25 cellular contexts compared by ENCODE assay signal in genomic region chr2:920573-920972, GRCh38. TPM values are rescaled to one million over a fixed set of nuclear protein-coding genes. Genes with fewer than 3 reads are reported as not detected.
"Had no signal": no experiment of that assay in that cellular context is flagged by ENCODE, and none has a peak within 500 bp of the region (broad histone marks: within the 10 kb centered on the region; RNA-seq: fewer than 3 reads in every experiment).

No MANE protein-coding gene starts in this region.

- H3K27me3 ChIP-seq: SJSA1 had no signal

- H3K9ac ChIP-seq: KMS-11 had no signal

- H3K27ac ChIP-seq: KMS-11, SJSA1, SK-N-MC had no signal

- H3K4me3 ChIP-seq: K562, SJSA1, SK-N-MC had no signal

- ATAC-seq: K562 had no signal

- H3K27me3 Mint-ChIP-seq: IgD-negative memory B cell had no signal

- H3K4me3 Mint-ChIP-seq: IgD-negative memory B cell had no signal

- H3K27ac Mint-ChIP-seq: IgD-negative memory B cell had no signal

- H3K36me3 ChIP-seq: SJSA1 had no signal

- DNase-seq: Kasumi-1, MM.1S, NCI-H1092 treated with DMSO at 0.1 percent for 48 hours, NCI-H1436, NCI-H187, NCI-H2029, NCI-H2081 treated with DMSO at 0.1 percent for 48 hours, NCI-H2171, NCI-H226, NCI-H446, NCI-H510A, NCI-H524 treated with DMSO at 0.1 percent for 48 hours, NCI-H69, NCI-H774, Right ventricle myocardium superior, RPMI8226, SIG-M5 had no signal

- H3K4me1 ChIP-seq: SJSA1 had no signal

- H3K4me2 ChIP-seq: KMS-11 had no signal

- H3K9me3 ChIP-seq: SJSA1 had no signal

- H3K4me1 Mint-ChIP-seq: IgD-negative memory B cell had no signal

- H3K36me3 Mint-ChIP-seq: IgD-negative memory B cell had no signal

- FAIRE-seq: K562, RCC 7860 had no signal

RNA-seq across cellular contexts. Expression of gene SNTG2, which starts 30.1 kb away (rescaled TPM):
- total RNA-seq: HT1080, K562, M059J had no signal
- polyA plus RNA-seq: IgD-negative memory B cell, K562 had no signal
